8 cellular contexts compared by ENCODE assay signal in genomic region chr19:42217522-42218442, GRCh38. TPM values are rescaled to one million over a fixed set of nuclear protein-coding genes. Genes with fewer than 3 reads are reported as not detected.
DNase-seq lines count a peak whose midpoint lies in the region; ATAC-seq and TF ChIP-seq lines count a peak whose summit lies in the region.

Gene DEDD2 (minus strand): TSS chr19:42217677. CDS start chr19:42217007, 670 bp downstream.

- TF ChIP-seq CTCF in GM13977 (IDR thresholded peaks at IDR 0.05; ENCODE audit: extremely low read depth, insufficient read depth, missing control alignments) (no peak), uterus (IDR thresholded peaks at IDR 0.05) (peak in 1 of 4 experiments; percentile 36)

- TF ChIP-seq POLR2A in uterus (IDR thresholded peaks at IDR 0.05) = peak; percentile 77 to 79

- peaks cover 0 to 14% of the 10 kb centered on the region in 2 donors for H3K4me1 ChIP-seq in uterus

- no peaks in the 10 kb centered on the region for H3K9me3 ChIP-seq in uterus

- in situ Hi-C loops in GM13977 (cut with MboI; ENCODE audit: low pct_unique_long_range_greater_than_20kb, low sequenced_read_pairs, unreplicated experiment) = no loop called here

- peak; percentile 98 for DNase-seq in GM13977 (ENCODE audit: low spot score)
- peak; percentile 95 to 98 for DNase-seq in NCI-H187 (lab: John Stamatoyannopoulos, UW)
- DNase-seq in T-helper 2 cell = peak; percentile 99 to 100 (median 100)
- DNase-seq in left ventricle myocardium superior = peak; percentile 98
- peak; percentile 88 for DNase-seq in pulmonary artery endothelial cell (ENCODE audit: low read depth, low spot score)
- peak; percentile 97 to 99 for DNase-seq in uterus

- H3K27me3 ChIP-seq in uterus = no peaks in the 10 kb centered on the region

- ATAC-seq in HG02938 (IDR thresholded peaks at IDR 0.05; ENCODE audit: unreplicated experiment) = peak; percentile 55
- ATAC-seq in left ventricle myocardium superior = peak; percentile 83

- intact Hi-C loops in left ventricle myocardium superior (cut with micrococcal nuclease) = no loop called here
- intact Hi-C loops in uterus (cut with DNase I; ENCODE audit: low total_unique reads) = no loop called here

- H3K36me3 ChIP-seq in uterus = no peaks in the 10 kb centered on the region

- H3K4me3 ChIP-seq in uterus = peak within 1 kb of the TSS; percentile 67 to 89

- H3K27ac ChIP-seq in angular gyrus (ENCODE audit: low read depth, low read length) (peak within 1 kb of the TSS; percentile 100), uterus (peak within 1 kb of the TSS; percentile 84 to 93)

RNA-seq across cellular contexts. Expression of gene DEDD2, which starts in this region (rescaled TPM):
- total RNA-seq in left ventricle myocardium superior (17.2 TPM), pulmonary artery endothelial cell (16.2 and 29.1 TPM in 2 replicates), uterus (100 to 1,000 TPM in 1 of 4 donors, 10 to 100 TPM in 2, 1 to 10 TPM in 1; 8.2 to 127 (median 23.0) TPM)

Comparison
In these comparisons a context has a peak if more than half of its experiments do, and no peak if none do; other contexts are left out.
1. Peak in every context shown above with its lines: DNase-seq, ATAC-seq, H3K4me3 ChIP-seq and H3K27ac ChIP-seq.